Comparison of ENCODE assay signal across 1 cellular context in the genomic region with DNA sequence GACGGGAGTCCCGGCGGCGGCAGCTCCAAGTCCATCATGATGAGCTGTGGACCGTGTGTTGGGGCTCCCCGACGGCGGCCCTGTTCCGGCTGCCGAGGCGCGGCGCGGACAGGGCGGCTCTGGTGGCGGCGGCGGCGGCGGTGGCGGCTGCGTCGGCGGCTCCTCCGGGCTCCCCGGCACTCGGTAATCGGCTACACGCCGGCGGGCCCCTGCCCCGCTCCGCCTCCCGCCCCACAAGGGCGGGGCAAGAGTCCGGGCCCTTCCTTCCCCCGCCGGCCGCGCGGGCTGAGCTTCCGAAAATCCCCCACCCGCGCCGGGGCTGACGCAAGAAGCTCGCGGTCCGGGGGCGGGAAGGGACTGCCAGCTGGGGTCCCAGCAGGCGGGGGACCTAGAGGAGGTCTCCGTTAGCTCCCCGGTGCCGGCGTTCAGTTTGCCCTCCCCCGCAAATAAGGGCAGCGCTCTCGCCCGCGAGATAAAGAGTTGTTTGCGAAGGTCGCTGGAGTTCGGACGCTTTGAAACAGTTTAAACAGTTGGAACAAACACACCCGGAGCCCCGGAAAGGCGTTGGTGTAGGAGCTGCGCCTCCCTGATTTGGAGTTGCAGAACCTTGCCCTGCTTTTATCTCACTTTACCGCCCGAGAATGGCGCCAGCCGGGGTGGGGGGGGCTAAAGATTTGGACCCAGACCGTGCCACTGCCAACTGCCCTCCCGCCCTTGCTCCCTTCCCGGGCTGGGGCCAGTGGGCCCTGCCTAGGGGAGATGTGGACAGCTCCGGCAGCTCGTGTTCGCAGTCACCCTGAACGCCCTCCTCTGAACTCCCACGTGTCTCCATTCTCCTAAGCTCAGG.
A peak's percentile ranks its signal among the peaks of the same experiment; 100 is the strongest.
TF ChIP-seq lines count a peak whose summit lies in the region.

A gene (minus strand): TSS at position 189 of the 847 bp plus-strand sequence. CDS start 151 bp downstream, at position 38.

TF ChIP-seq in K562, 482 proteins besides CTCF, POLR2A, EP300 and RAD21 (continued from another document and continues in another):
- TF ChIP-seq, protein P1, sequence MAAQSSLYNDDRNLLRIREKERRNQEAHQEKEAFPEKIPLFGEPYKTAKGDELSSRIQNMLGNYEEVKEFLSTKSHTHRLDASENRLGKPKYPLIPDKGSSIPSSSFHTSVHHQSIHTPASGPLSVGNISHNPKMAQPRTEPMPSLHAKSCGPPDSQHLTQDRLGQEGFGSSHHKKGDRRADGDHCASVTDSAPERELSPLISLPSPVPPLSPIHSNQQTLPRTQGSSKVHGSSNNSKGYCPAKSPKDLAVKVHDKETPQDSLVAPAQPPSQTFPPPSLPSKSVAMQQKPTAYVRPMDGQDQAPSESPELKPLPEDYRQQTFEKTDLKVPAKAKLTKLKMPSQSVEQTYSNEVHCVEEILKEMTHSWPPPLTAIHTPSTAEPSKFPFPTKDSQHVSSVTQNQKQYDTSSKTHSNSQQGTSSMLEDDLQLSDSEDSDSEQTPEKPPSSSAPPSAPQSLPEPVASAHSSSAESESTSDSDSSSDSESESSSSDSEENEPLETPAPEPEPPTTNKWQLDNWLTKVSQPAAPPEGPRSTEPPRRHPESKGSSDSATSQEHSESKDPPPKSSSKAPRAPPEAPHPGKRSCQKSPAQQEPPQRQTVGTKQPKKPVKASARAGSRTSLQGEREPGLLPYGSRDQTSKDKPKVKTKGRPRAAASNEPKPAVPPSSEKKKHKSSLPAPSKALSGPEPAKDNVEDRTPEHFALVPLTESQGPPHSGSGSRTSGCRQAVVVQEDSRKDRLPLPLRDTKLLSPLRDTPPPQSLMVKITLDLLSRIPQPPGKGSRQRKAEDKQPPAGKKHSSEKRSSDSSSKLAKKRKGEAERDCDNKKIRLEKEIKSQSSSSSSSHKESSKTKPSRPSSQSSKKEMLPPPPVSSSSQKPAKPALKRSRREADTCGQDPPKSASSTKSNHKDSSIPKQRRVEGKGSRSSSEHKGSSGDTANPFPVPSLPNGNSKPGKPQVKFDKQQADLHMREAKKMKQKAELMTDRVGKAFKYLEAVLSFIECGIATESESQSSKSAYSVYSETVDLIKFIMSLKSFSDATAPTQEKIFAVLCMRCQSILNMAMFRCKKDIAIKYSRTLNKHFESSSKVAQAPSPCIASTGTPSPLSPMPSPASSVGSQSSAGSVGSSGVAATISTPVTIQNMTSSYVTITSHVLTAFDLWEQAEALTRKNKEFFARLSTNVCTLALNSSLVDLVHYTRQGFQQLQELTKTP (IDR thresholded peaks at IDR 0.05; ENCODE audit: low read depth in 1 of 2, partially characterized antibody in 2 of 2) = peak; percentile 76 to 81
- TF ChIP-seq CBX5 (IDR thresholded peaks at IDR 0.05; ENCODE audit: borderline replicate concordance, low read depth) = 0 out of 2 replicates have a peak, but pooled peaks have one; percentile 48
- TF ChIP-seq, protein P2, sequence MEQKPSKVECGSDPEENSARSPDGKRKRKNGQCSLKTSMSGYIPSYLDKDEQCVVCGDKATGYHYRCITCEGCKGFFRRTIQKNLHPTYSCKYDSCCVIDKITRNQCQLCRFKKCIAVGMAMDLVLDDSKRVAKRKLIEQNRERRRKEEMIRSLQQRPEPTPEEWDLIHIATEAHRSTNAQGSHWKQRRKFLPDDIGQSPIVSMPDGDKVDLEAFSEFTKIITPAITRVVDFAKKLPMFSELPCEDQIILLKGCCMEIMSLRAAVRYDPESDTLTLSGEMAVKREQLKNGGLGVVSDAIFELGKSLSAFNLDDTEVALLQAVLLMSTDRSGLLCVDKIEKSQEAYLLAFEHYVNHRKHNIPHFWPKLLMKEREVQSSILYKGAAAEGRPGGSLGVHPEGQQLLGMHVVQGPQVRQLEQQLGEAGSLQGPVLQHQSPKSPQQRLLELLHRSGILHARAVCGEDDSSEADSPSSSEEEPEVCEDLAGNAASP (IDR thresholded peaks at IDR 0.05) = no peak; the same call in 1 of the 2 replicates
- TF ChIP-seq PCBP2 (IDR thresholded peaks at IDR 0.05; ENCODE audit: low read depth, low read length, poor library complexity, severe bottlenecking) = no peak
- TF ChIP-seq ESRRA (IDR thresholded peaks at IDR 0.05; ENCODE audit: borderline replicate concordance, low read depth) = peak; percentile 52; the same call in 1 of the 2 replicates
- TF ChIP-seq SMAD2 (IDR thresholded peaks at IDR 0.05; ENCODE audit: low read depth, low read length) = no peak
- TF ChIP-seq, protein P3, sequence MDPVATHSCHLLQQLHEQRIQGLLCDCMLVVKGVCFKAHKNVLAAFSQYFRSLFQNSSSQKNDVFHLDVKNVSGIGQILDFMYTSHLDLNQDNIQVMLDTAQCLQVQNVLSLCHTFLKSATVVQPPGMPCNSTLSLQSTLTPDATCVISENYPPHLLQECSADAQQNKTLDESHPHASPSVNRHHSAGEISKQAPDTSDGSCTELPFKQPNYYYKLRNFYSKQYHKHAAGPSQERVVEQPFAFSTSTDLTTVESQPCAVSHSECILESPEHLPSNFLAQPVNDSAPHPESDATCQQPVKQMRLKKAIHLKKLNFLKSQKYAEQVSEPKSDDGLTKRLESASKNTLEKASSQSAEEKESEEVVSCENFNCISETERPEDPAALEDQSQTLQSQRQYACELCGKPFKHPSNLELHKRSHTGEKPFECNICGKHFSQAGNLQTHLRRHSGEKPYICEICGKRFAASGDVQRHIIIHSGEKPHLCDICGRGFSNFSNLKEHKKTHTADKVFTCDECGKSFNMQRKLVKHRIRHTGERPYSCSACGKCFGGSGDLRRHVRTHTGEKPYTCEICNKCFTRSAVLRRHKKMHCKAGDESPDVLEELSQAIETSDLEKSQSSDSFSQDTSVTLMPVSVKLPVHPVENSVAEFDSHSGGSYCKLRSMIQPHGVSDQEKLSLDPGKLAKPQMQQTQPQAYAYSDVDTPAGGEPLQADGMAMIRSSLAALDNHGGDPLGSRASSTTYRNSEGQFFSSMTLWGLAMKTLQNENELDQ (CRISPR knock-in tag; IDR thresholded peaks at IDR 0.05; ENCODE audit: borderline replicate concordance) = no peak
- 0 out of 2 replicates have a peak, but pooled peaks have one; percentile 13 for TF ChIP-seq ZNF239 (CRISPR knock-in tag; IDR thresholded peaks at IDR 0.05)
- TF ChIP-seq, protein P4, sequence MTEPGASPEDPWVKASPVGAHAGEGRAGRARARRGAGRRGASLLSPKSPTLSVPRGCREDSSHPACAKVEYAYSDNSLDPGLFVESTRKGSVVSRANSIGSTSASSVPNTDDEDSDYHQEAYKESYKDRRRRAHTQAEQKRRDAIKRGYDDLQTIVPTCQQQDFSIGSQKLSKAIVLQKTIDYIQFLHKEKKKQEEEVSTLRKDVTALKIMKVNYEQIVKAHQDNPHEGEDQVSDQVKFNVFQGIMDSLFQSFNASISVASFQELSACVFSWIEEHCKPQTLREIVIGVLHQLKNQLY (CRISPR knock-in tag; conservative IDR thresholded peaks at IDR 0.05) = 0 out of 4 replicates have a peak, but pooled peaks of 1 of the 2 experiments have one; percentile 38
- TF ChIP-seq, protein P5, sequence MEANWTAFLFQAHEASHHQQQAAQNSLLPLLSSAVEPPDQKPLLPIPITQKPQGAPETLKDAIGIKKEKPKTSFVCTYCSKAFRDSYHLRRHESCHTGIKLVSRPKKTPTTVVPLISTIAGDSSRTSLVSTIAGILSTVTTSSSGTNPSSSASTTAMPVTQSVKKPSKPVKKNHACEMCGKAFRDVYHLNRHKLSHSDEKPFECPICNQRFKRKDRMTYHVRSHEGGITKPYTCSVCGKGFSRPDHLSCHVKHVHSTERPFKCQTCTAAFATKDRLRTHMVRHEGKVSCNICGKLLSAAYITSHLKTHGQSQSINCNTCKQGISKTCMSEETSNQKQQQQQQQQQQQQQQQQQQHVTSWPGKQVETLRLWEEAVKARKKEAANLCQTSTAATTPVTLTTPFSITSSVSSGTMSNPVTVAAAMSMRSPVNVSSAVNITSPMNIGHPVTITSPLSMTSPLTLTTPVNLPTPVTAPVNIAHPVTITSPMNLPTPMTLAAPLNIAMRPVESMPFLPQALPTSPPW (CRISPR knock-in tag; IDR thresholded peaks at IDR 0.05) = peak; percentile 97
- no peak for TF ChIP-seq MAFF (IDR thresholded peaks at IDR 0.05; ENCODE audit: low read length)
- TF ChIP-seq ETV5 (CRISPR knock-in tag; IDR thresholded peaks at IDR 0.05; ENCODE audit: low read depth) = peak; percentile 74
- no peak for TF ChIP-seq SP2 (IDR thresholded peaks at IDR 0.05; ENCODE audit: extremely low read depth, low read depth, low read length, poor library complexity, severe bottlenecking)
- peak; percentile 50; the same call in 1 of the 2 replicates for TF ChIP-seq SMARCA5 (IDR thresholded peaks at IDR 0.05)
- TF ChIP-seq E2F3 (CRISPR knock-in tag; IDR thresholded peaks at IDR 0.05) = peak; percentile 89
- TF ChIP-seq MTA3 (IDR thresholded peaks at IDR 0.05; ENCODE audit: borderline replicate concordance) = peak; percentile 83
- TF ChIP-seq, protein P6, sequence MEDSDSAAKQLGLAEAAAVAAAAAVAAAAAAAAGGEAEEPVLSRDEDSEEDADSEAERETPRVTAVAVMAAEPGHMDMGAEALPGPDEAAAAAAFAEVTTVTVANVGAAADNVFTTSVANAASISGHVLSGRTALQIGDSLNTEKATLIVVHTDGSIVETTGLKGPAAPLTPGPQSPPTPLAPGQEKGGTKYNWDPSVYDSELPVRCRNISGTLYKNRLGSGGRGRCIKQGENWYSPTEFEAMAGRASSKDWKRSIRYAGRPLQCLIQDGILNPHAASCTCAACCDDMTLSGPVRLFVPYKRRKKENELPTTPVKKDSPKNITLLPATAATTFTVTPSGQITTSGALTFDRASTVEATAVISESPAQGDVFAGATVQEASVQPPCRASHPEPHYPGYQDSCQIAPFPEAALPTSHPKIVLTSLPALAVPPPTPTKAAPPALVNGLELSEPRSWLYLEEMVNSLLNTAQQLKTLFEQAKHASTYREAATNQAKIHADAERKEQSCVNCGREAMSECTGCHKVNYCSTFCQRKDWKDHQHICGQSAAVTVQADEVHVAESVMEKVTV (CRISPR knock-in tag; IDR thresholded peaks at IDR 0.05) = no peak; the same call in 1 of the 2 replicates
- peak; percentile 87 for TF ChIP-seq DPF2 (IDR thresholded peaks at IDR 0.05)
- no peak for TF ChIP-seq DDX20 (tag; IDR thresholded peaks at IDR 0.05; ENCODE audit: low read depth)
- TF ChIP-seq BRCA1 (IDR thresholded peaks at IDR 0.05) = no peak
- TF ChIP-seq BRCA1 (CRISPR knock-in tag; IDR thresholded peaks at IDR 0.05) = no peak; the same call in 1 of the 2 replicates
- TF ChIP-seq, protein P7, sequence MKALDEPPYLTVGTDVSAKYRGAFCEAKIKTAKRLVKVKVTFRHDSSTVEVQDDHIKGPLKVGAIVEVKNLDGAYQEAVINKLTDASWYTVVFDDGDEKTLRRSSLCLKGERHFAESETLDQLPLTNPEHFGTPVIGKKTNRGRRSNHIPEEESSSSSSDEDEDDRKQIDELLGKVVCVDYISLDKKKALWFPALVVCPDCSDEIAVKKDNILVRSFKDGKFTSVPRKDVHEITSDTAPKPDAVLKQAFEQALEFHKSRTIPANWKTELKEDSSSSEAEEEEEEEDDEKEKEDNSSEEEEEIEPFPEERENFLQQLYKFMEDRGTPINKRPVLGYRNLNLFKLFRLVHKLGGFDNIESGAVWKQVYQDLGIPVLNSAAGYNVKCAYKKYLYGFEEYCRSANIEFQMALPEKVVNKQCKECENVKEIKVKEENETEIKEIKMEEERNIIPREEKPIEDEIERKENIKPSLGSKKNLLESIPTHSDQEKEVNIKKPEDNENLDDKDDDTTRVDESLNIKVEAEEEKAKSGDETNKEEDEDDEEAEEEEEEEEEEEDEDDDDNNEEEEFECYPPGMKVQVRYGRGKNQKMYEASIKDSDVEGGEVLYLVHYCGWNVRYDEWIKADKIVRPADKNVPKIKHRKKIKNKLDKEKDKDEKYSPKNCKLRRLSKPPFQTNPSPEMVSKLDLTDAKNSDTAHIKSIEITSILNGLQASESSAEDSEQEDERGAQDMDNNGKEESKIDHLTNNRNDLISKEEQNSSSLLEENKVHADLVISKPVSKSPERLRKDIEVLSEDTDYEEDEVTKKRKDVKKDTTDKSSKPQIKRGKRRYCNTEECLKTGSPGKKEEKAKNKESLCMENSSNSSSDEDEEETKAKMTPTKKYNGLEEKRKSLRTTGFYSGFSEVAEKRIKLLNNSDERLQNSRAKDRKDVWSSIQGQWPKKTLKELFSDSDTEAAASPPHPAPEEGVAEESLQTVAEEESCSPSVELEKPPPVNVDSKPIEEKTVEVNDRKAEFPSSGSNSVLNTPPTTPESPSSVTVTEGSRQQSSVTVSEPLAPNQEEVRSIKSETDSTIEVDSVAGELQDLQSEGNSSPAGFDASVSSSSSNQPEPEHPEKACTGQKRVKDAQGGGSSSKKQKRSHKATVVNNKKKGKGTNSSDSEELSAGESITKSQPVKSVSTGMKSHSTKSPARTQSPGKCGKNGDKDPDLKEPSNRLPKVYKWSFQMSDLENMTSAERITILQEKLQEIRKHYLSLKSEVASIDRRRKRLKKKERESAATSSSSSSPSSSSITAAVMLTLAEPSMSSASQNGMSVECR (CRISPR knock-in tag; IDR thresholded peaks at IDR 0.05) = no peak; the same call in none of the 2 replicates
- peak; percentile 36; the same call in 1 of the 2 replicates for TF ChIP-seq SPI1 (IDR thresholded peaks at IDR 0.05; ENCODE audit: borderline replicate concordance, low read depth, low read length)
- TF ChIP-seq TAF9B (IDR thresholded peaks at IDR 0.05; ENCODE audit: partially characterized antibody) = peak; percentile 94
- peak; percentile 80; the same call in 1 of the 2 replicates for TF ChIP-seq XRCC5 (IDR thresholded peaks at IDR 0.05; ENCODE audit: low read depth, low read length)
- TF ChIP-seq, protein P8, sequence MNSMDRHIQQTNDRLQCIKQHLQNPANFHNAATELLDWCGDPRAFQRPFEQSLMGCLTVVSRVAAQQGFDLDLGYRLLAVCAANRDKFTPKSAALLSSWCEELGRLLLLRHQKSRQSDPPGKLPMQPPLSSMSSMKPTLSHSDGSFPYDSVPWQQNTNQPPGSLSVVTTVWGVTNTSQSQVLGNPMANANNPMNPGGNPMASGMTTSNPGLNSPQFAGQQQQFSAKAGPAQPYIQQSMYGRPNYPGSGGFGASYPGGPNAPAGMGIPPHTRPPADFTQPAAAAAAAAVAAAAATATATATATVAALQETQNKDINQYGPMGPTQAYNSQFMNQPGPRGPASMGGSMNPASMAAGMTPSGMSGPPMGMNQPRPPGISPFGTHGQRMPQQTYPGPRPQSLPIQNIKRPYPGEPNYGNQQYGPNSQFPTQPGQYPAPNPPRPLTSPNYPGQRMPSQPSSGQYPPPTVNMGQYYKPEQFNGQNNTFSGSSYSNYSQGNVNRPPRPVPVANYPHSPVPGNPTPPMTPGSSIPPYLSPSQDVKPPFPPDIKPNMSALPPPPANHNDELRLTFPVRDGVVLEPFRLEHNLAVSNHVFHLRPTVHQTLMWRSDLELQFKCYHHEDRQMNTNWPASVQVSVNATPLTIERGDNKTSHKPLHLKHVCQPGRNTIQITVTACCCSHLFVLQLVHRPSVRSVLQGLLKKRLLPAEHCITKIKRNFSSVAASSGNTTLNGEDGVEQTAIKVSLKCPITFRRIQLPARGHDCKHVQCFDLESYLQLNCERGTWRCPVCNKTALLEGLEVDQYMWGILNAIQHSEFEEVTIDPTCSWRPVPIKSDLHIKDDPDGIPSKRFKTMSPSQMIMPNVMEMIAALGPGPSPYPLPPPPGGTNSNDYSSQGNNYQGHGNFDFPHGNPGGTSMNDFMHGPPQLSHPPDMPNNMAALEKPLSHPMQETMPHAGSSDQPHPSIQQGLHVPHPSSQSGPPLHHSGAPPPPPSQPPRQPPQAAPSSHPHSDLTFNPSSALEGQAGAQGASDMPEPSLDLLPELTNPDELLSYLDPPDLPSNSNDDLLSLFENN (IDR thresholded peaks at IDR 0.05; ENCODE audit: low read depth in 2 of 2, low read length in 2 of 2) = peak in 1 of 2 experiments; percentile 80; a peak in 3 of 4 replicates
- TF ChIP-seq IFI16 (CRISPR knock-in tag; IDR thresholded peaks at IDR 0.05) = no peak
- TF ChIP-seq, protein P9, sequence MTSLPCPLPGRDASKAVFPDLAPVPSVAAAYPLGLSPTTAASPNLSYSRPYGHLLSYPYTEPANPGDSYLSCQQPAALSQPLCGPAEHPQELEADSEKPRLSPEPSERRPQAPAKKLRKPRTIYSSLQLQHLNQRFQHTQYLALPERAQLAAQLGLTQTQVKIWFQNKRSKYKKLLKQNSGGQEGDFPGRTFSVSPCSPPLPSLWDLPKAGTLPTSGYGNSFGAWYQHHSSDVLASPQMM (CRISPR knock-in tag; IDR thresholded peaks at IDR 0.05) = no peak
- TF ChIP-seq ATF1 (CRISPR knock-in tag; IDR thresholded peaks at IDR 0.05) = no peak
- peak; percentile 86 for TF ChIP-seq ATF1 (tag; IDR thresholded peaks at IDR 0.05)
